Comparison of ENCODE assay signal across 18 cellular contexts in the genomic region with DNA sequence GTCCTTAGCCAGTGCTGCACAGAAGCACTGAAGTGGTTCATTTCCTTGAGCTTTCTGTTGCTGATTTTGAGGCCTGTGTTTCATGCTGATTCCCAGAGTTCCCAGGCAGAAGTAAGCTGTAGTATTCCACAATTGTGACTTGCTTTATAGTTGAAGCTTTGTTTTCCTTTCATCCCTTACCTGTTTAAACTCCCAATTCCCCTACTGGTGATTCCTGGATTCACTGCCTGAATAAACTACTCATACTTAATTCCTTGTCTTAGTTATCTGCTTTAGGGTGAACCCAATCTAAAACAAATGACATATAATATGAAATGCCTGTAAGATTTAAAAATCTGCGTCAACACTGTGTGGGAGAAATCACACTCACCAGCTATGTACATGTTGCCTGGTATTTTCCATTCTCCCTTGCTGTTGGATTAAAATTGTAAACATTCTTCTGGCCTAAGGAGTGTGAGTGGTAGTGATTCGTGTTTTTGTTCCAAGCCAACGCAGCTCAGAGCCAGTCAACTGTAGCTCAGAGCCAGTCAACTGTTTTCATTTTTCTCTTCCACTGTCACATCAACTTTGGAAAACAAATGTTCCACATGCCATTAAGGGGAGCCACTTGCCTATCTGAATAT.
DNase-seq lines count a peak whose midpoint lies in the region; ATAC-seq and TF ChIP-seq lines count a peak whose summit lies in the region.
"Had no signal": no experiment of that assay in that cellular context is flagged by ENCODE, and none has a peak within 500 bp of the region (broad histone marks: within the 10 kb centered on the region; RNA-seq: fewer than 3 reads in every experiment).

No MANE protein-coding gene starts in this region.

- H2AFZ ChIP-seq in fibroblast of lung (ENCODE audit: low read length), result no peak overlapping the region

- H3K36me3 ChIP-seq in fibroblast of lung (ENCODE audit: control insufficient read depth, insufficient read depth, low read length) (no peaks in the 10 kb centered on the region), SJCRH30 (no peaks in the 10 kb centered on the region), psoas muscle (ENCODE audit: insufficient read depth in 1 of 2, low read depth in 1 of 2) (no peaks in the 10 kb centered on the region)

- H3K27me3 ChIP-seq in fibroblast of lung (ENCODE audit: control insufficient read depth, insufficient read depth, low read length) (no peaks in the 10 kb centered on the region), SJCRH30 (no peaks in the 10 kb centered on the region), psoas muscle (ENCODE audit: insufficient read depth in 3 of 3, low read length in 2 of 3) (no peaks in the 10 kb centered on the region)

- WGBS in psoas muscle, 3 donors, result 46 to 66% (median 58%) methylated on average over 3 of the region's 3 CpGs

- H3K4me1 ChIP-seq in fibroblast of lung (ENCODE audit: control insufficient read depth, extremely low read depth, insufficient read depth, low read length), result no peaks in the 10 kb centered on the region
- H3K4me1 ChIP-seq in SJCRH30, result no peaks in the 10 kb centered on the region
- H3K4me1 ChIP-seq in psoas muscle, result no peaks in the 10 kb centered on the region

- TF ChIP-seq CTCF in fibroblast of lung (conservative IDR thresholded peaks at IDR 0.05 in 1 of 2, IDR thresholded peaks at IDR 0.05 in 1 of 2; ENCODE audit: low read depth in 1 of 2, low read length in 2 of 2) (no peak), nephron (IDR thresholded peaks at IDR 0.05; ENCODE audit: unreplicated experiment in 3 of 3) (no peak), psoas muscle (IDR thresholded peaks at IDR 0.05) (no peak)

- ATAC-seq in GM21786 (IDR thresholded peaks at IDR 0.05; ENCODE audit: unreplicated experiment), result no peak
- ATAC-seq in psoas muscle, result no peak

- DNase-seq in ACHN (peak; percentile 4), NCI-H226 (peak; percentile 67), fibroblast of lung (ENCODE audit: low read depth in 2 of 2) (peak; percentile 0 to 32), SJCRH30 (no peak), NCI-H526 (lab: John Stamatoyannopoulos, UW) (no peak), psoas muscle (no peak)
- DNase-seq: 8988T, COR-L47, DMS153, H9, NCI-H1105 treated with DMSO at 0.1 percent for 48 hours, NCI-H1694 treated with DMSO at 0.1 percent for 48 hours, NCI-H2107, NCI-H69 had no signal

- no peak overlapping the region for H3K4me2 ChIP-seq in fibroblast of lung (ENCODE audit: extremely low read depth, insufficient read depth, low read length)

- H3K27ac Mint-ChIP-seq in nephron, result peak overlapping the region; percentile 53 to 88 (median 76)
- H3K27ac Mint-ChIP-seq: CD14-positive monocyte, H9 had no signal

- in situ Hi-C loops in ACHN (cut with HindIII; ENCODE audit: low pct_ligation_motif_present, low pct_unique_long_range_greater_than_20kb, low sequenced_read_pairs), result no loop called here

- H4K20me1 ChIP-seq in fibroblast of lung (ENCODE audit: control insufficient read depth, extremely low read depth, insufficient read depth, low read length), result no peaks in the 10 kb centered on the region

- H3K9me3 ChIP-seq in fibroblast of lung (ENCODE audit: control insufficient read depth, insufficient read depth, low read depth, low read length) (no peaks in the 10 kb centered on the region), SJCRH30 (replicated peaks) (no peaks in the 10 kb centered on the region), psoas muscle (no peaks in the 10 kb centered on the region)

- no peaks in the 10 kb centered on the region for H3K27me3 Mint-ChIP-seq in nephron (ENCODE audit: low read depth)

- no peak overlapping the region for H3K9ac ChIP-seq in fibroblast of lung (ENCODE audit: insufficient read depth, low read length)

- no peak overlapping the region for H3K4me3 ChIP-seq in fibroblast of lung (replicated peaks in 1 of 4; ENCODE audit: control extremely low read depth in 1 of 4, insufficient read depth in 1 of 4, low read depth in 3 of 4, low read length in 4 of 4)
- H3K4me3 ChIP-seq in SJCRH30, result no peak overlapping the region
- H3K4me3 ChIP-seq in psoas muscle, result no peak overlapping the region

- H3K9me3 Mint-ChIP-seq in nephron, result no peaks in the 10 kb centered on the region

- H3K4me1 Mint-ChIP-seq in nephron, result no peaks in the 10 kb centered on the region
- H3K4me1 Mint-ChIP-seq: CD14-positive monocyte, H9 had no signal

- no peak overlapping the region for H3K4me3 Mint-ChIP-seq in nephron
- H3K4me3 Mint-ChIP-seq: CD14-positive monocyte, H9 had no signal

- no peak overlapping the region for H3K27ac ChIP-seq in fibroblast of lung (ENCODE audit: insufficient read depth, low read length)
- H3K27ac ChIP-seq in SJCRH30, result no peak overlapping the region
- H3K27ac ChIP-seq in psoas muscle, result no peak overlapping the region
- H3K27ac ChIP-seq: RWPE1 had no signal

- H3K36me3 Mint-ChIP-seq in nephron (ENCODE audit: low read depth), result no peaks in the 10 kb centered on the region
- H3K36me3 Mint-ChIP-seq: CD14-positive monocyte had no signal

- intact Hi-C loops in psoas muscle (cut with DNase I), result no loop called here

- H3K79me2 ChIP-seq in fibroblast of lung (ENCODE audit: control insufficient read depth, insufficient read depth, low read length), result no peaks in the 10 kb centered on the region

Comparison
In these comparisons a context has a peak if more than half of its experiments do, and no peak if none do; other contexts are left out.
1. DNase-seq: peak in ACHN (single experiment), NCI-H226 (single experiment) and fibroblast of lung (2 of 2); none in SJCRH30 (0 of 2), NCI-H526 (0 of 2) and psoas muscle (0 of 2).